16 cellular contexts compared by ENCODE assay signal in the genomic region with DNA sequence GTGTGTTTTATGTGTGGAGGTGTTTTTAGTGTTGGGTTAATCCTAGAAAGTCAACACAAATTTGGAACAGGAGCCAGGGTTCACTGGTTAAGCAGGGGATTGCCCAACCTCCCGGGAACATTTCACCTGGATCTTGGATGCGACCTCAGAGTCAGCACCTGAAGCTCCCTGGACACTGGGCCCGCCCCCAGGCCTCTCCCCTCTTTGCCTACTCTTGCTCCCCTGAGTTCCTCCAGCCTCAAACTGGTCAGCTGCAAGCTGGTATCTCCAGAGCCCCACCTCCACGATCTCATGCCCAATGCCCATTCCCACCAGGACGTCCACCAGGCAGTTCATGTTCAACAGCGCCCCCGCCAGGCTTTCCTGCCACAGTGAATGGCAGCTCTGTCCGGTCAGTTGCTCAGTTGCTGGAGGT. TPM values are rescaled to one million over a fixed set of nuclear protein-coding genes. Genes with fewer than 3 reads are reported as not detected.
A peak's percentile ranks its signal among the peaks of the same experiment; 100 is the strongest.
DNase-seq lines count a peak whose midpoint lies in the region; ATAC-seq and TF ChIP-seq lines count a peak whose summit lies in the region.
"Had no signal": no experiment of that assay in that cellular context is flagged by ENCODE, and none has a peak within 500 bp of the region (broad histone marks: within the 10 kb centered on the region; RNA-seq: fewer than 3 reads in every experiment).

No MANE protein-coding gene starts in this region.

- CTCF ChIA-PET in WTC11 (lab: Charles Lee): interaction anchor here (0.6 to 4.5 kb wide), 34 partner anchors 10 to 389 kb away, joined by 3 to 38 read pairs (median 4); a partner anchor contains a TSS
- CTCF ChIA-PET in activated CD8-positive, alpha-beta memory T cell treated with anti-CD3 and anti-CD28 coated beads, Interleukin-2, amount 10 ng/mL, durations not matched to agents 7 days and 5 days (lab: Charles Lee): interaction anchor here (0.6 to 4.0 kb wide), 6 partner anchors 15 to 151 kb away, joined by 3 to 27 read pairs (median 4); no protein-coding TSS in a partner anchor

- no peaks in the 10 kb centered on the region for H3K36me3 ChIP-seq in GM06990 (ENCODE audit: control insufficient read depth, insufficient read depth, low read length)

- no peaks in the 10 kb centered on the region; the same call in 1 of the 2 replicates for H3K27me3 Mint-ChIP-seq in WTC11 (ENCODE audit: low read depth)
- H3K27me3 Mint-ChIP-seq in effector memory CD8-positive, alpha-beta T cell: peaks cover 7 to 10% of the 10 kb centered on the region in 2 donors
- H3K27me3 Mint-ChIP-seq in activated CD8-positive, alpha-beta memory T cell treated with anti-CD3 and anti-CD28 coated beads, Interleukin-2, amount 10 ng/mL, durations not matched to agents 7 days and 5 days: no peaks in the 10 kb centered on the region
- H3K27me3 Mint-ChIP-seq: B cell had no signal

- intact Hi-C loops in left colon (cut with DNase I, micrococcal nuclease): no loop called here

- POLR2A ChIA-PET in WTC11 (lab: Charles Lee): interaction anchor here (0.6 to 1.4 kb wide), 4 partner anchors 14 to 153 kb away, joined by 3 to 4 read pairs (median 3); no protein-coding TSS in a partner anchor

- TF ChIP-seq CTCF in 22Rv1 (IDR thresholded peaks at IDR 0.05) (peak; percentile 26; the same call in 1 of the 2 replicates), GM06990 (IDR thresholded peaks at IDR 0.05; ENCODE audit: insufficient read depth, low read length, poor library complexity, severe bottlenecking) (peak; percentile 15), WTC11 (IDR thresholded peaks at IDR 0.05) (peak; percentile 43)

- no peaks in the 10 kb centered on the region for H3K27me3 ChIP-seq in GM06990 (replicated peaks; ENCODE audit: control insufficient read depth, insufficient read depth, low read length)

- 0 out of 2 replicates have a peak, but pooled peaks cover 3% of the 10 kb centered on the region for H3K9me3 Mint-ChIP-seq in WTC11
- no peaks in the 10 kb centered on the region for H3K9me3 Mint-ChIP-seq in effector memory CD8-positive, alpha-beta T cell
- no peaks in the 10 kb centered on the region for H3K9me3 Mint-ChIP-seq in activated CD8-positive, alpha-beta memory T cell treated with anti-CD3 and anti-CD28 coated beads, Interleukin-2, amount 10 ng/mL, durations not matched to agents 7 days and 5 days (ENCODE audit: low read depth)
- H3K9me3 Mint-ChIP-seq: activated T-cell treated with anti-CD3 and anti-CD28 coated beads, Interleukin-2, amount 50 U/mL, for 4 hours; dendritic cell treated with granulocyte-macrophage colony-stimulating factor and Interleukin-4, amounts not matched to agents 40 ng/mL and 50 ng/mL, for 4 days had no signal

- H3K4me3 ChIP-seq in GM06990 (replicated peaks; ENCODE audit: low read depth, low read length): no peak overlapping the region

- H3K27ac Mint-ChIP-seq in WTC11: no peak overlapping the region
- H3K27ac Mint-ChIP-seq in effector memory CD8-positive, alpha-beta T cell: no peak overlapping the region
- no peak overlapping the region for H3K27ac Mint-ChIP-seq in activated CD8-positive, alpha-beta memory T cell treated with anti-CD3 and anti-CD28 coated beads, Interleukin-2, amount 10 ng/mL, durations not matched to agents 7 days and 5 days
- H3K27ac Mint-ChIP-seq: B cell; dendritic cell treated with granulocyte-macrophage colony-stimulating factor and Interleukin-4, amounts not matched to agents 40 ng/mL and 50 ng/mL, for 4 days had no signal

- no peak for DNase-seq in GM06990 (ENCODE audit: extremely low read depth, insufficient read length)
- DNase-seq in WTC11 (ENCODE audit: low spot score): peak; percentile 75
- peak in 1 of 2 donors; percentile 27 for DNase-seq in left colon
- DNase-seq in effector memory CD8-positive, alpha-beta T cell: no peak
- DNase-seq in A172 (ENCODE audit: low spot score): no peak
- DNase-seq in activated CD8-positive, alpha-beta memory T cell treated with anti-CD3 and anti-CD28 coated beads, Interleukin-2, amount 10 ng/mL, durations not matched to agents 7 days and 5 days: no peak
- no peak for DNase-seq in HT-29 (ENCODE audit: low spot score)
- DNase-seq: activated CD4-positive, alpha-beta T cell treated with anti-CD3 and anti-CD28 coated beads for 4 hours; activated T-cell treated with anti-CD3 and anti-CD28 coated beads, Interleukin-2, amount 50 U/mL, for 4 hours; EL; NCI-H2171 treated with DMSO at 0.1 percent for 48 hours; stimulated activated CD4-positive, alpha-beta T cell treated with anti-CD3 and anti-CD28 coated beads, Interleukin-2, amount 100 ng/mL, for 24 hours had no signal

- H3K4me1 Mint-ChIP-seq in WTC11: no peaks in the 10 kb centered on the region
- H3K4me1 Mint-ChIP-seq in effector memory CD8-positive, alpha-beta T cell (ENCODE audit: low read depth in 2 of 2): no peaks in the 10 kb centered on the region
- no peaks in the 10 kb centered on the region for H3K4me1 Mint-ChIP-seq in activated CD8-positive, alpha-beta memory T cell treated with anti-CD3 and anti-CD28 coated beads, Interleukin-2, amount 10 ng/mL, durations not matched to agents 7 days and 5 days
- H3K4me1 Mint-ChIP-seq: B cell had no signal

- H3K4me3 Mint-ChIP-seq in WTC11: no peak overlapping the region
- no peak overlapping the region for H3K4me3 Mint-ChIP-seq in effector memory CD8-positive, alpha-beta T cell
- no peak overlapping the region for H3K4me3 Mint-ChIP-seq in activated CD8-positive, alpha-beta memory T cell treated with anti-CD3 and anti-CD28 coated beads, Interleukin-2, amount 10 ng/mL, durations not matched to agents 7 days and 5 days
- H3K4me3 Mint-ChIP-seq: activated T-cell treated with anti-CD3 and anti-CD28 coated beads, Interleukin-2, amount 50 U/mL, for 4 hours; B cell; dendritic cell treated with granulocyte-macrophage colony-stimulating factor and Interleukin-4, amounts not matched to agents 40 ng/mL and 50 ng/mL, for 4 days had no signal

- H3K27ac ChIP-seq in 22Rv1: no peak overlapping the region

- ATAC-seq in WTC11 (peak; percentile 75), left colon (peak; percentile 60)
- no peak for ATAC-seq in effector memory CD8-positive, alpha-beta T cell (replicated peaks)
- no peak for ATAC-seq in activated CD8-positive, alpha-beta memory T cell treated with anti-CD3 and anti-CD28 coated beads, Interleukin-2, amount 10 ng/mL, durations not matched to agents 7 days and 5 days
- ATAC-seq: activated T-cell treated with anti-CD3 and anti-CD28 coated beads, Interleukin-2, amount 50 U/mL, for 4 hours had no signal

- H3K36me3 Mint-ChIP-seq in WTC11: peaks cover 7% of the 10 kb centered on the region; the same call in 1 of the 2 replicates
- H3K36me3 Mint-ChIP-seq in effector memory CD8-positive, alpha-beta T cell (ENCODE audit: insufficient read depth): no peaks in the 10 kb centered on the region
- no peaks in the 10 kb centered on the region for H3K36me3 Mint-ChIP-seq in activated CD8-positive, alpha-beta memory T cell treated with anti-CD3 and anti-CD28 coated beads, Interleukin-2, amount 10 ng/mL, durations not matched to agents 7 days and 5 days

TF ChIP-seq in WTC11, 78 proteins besides CTCF, POLR2A, EP300 and RAD21 (continues in another document):
- no peak for TF ChIP-seq CREB1 (CRISPR knock-in tag; IDR thresholded peaks at IDR 0.05)

RNA-seq across cellular contexts. Expression of a gene that starts 9.7 kb away (rescaled TPM):
- 11.4 to 18.2 TPM (median 17.0 TPM) in 3 replicates for total RNA-seq in WTC11 (2021)
- 1 to 10 TPM; 3.3 to 4.6 TPM for total RNA-seq in left colon
- 9.9 and 14.6 TPM in 2 replicates for total RNA-seq in A172 (2014; rRNA removed; shearing (Covaris generic))
- total RNA-seq in activated CD8-positive, alpha-beta memory T cell treated with anti-CD3 and anti-CD28 coated beads, Interleukin-2, amount 10 ng/mL, durations not matched to agents 7 days and 5 days: under 1 TPM; 0.38 to 0.59 TPM
- not detected in 2 replicates for total RNA-seq in HT-29 (2014; rRNA removed; shearing (Covaris generic))
- total RNA-seq: LHCN-M2 had no signal

RNA-seq across cellular contexts. Expression of a gene that starts 15.8 kb away (rescaled TPM):
- 38.7 to 48.5 TPM (median 47.7 TPM) in 3 replicates for total RNA-seq in WTC11 (2021)
- 10 to 100 TPM; 57.5 to 78.0 TPM for total RNA-seq in left colon
- 29.5 and 36.8 TPM in 2 replicates for total RNA-seq in A172 (2014; rRNA removed; shearing (Covaris generic))
- total RNA-seq in activated CD8-positive, alpha-beta memory T cell treated with anti-CD3 and anti-CD28 coated beads, Interleukin-2, amount 10 ng/mL, durations not matched to agents 7 days and 5 days: 10 to 100 TPM; 46.7 to 54.6 TPM
- total RNA-seq in HT-29 (2014; rRNA removed; shearing (Covaris generic)): 62.8 and 65.7 TPM in 2 replicates

RNA-seq across cellular contexts. Expression of a gene that starts 41.8 kb away (rescaled TPM):
- total RNA-seq in WTC11 (2021) (14.8 to 17.7 TPM (median 16.8 TPM) in 3 replicates), left colon (1 to 10 TPM; 4.3 to 8.6 TPM)
- 1.9 and 6.9 TPM in 2 replicates for total RNA-seq in A172 (2014; rRNA removed; shearing (Covaris generic))
- total RNA-seq in activated CD8-positive, alpha-beta memory T cell treated with anti-CD3 and anti-CD28 coated beads, Interleukin-2, amount 10 ng/mL, durations not matched to agents 7 days and 5 days: 1 to 10 TPM; 2.2 to 5.6 TPM
- 3.9 and 5.4 TPM in 2 replicates for total RNA-seq in HT-29 (2014; rRNA removed; shearing (Covaris generic))

RNA-seq across cellular contexts. Expression of a gene that starts 45.6 kb away (rescaled TPM):
- 17.0 to 19.5 TPM (median 17.9 TPM) in 3 replicates for total RNA-seq in WTC11 (2021)
- 10 to 100 TPM; 39.4 to 40.4 TPM for total RNA-seq in left colon
- total RNA-seq in A172 (2014; rRNA removed; shearing (Covaris generic)): 20.8 and 34.8 TPM in 2 replicates
- total RNA-seq in activated CD8-positive, alpha-beta memory T cell treated with anti-CD3 and anti-CD28 coated beads, Interleukin-2, amount 10 ng/mL, durations not matched to agents 7 days and 5 days: 10 to 100 TPM; 32.1 to 89.7 TPM
- total RNA-seq in HT-29 (2014; rRNA removed; shearing (Covaris generic)): 152 and 165 TPM in 2 replicates

Comparison
In these comparisons a context has a peak if more than half of its experiments do, and no peak if none do; other contexts are left out.
1. ATAC-seq: peak in WTC11 (single experiment) and left colon (single experiment); none in effector memory CD8-positive, alpha-beta T cell (single experiment) and activated CD8-positive, alpha-beta memory T cell treated with anti-CD3 and anti-CD28 coated beads, Interleukin-2, amount 10 ng/mL, durations not matched to agents 7 days and 5 days (single experiment).
2. Peak in every context shown above with its lines, with median percentiles within 50 percentile points of each other: CTCF ChIP-seq.